ENCODE assay signal across 9 cellular contexts in genomic region chr11:126319374-126319740, GRCh38. TPM values are rescaled to one million over a fixed set of nuclear protein-coding genes. Genes with fewer than 3 reads are reported as not detected.
A peak's percentile ranks its signal among the peaks of the same experiment; 100 is the strongest.
DNase-seq lines count a peak whose midpoint lies in the region; FAIRE-seq and TF ChIP-seq lines count a peak whose summit lies in the region.
"Had no signal": no experiment of that assay in that cellular context is flagged by ENCODE, and none has a peak within 500 bp of the region (broad histone marks: within the 10 kb centered on the region; RNA-seq: fewer than 3 reads in every experiment).

No MANE protein-coding gene starts in this region.

- TF ChIP-seq POLR2A in GM12891 (IDR thresholded peaks at IDR 0.05; ENCODE audit: low read depth, low read length) = no peak

- H3K4me3 ChIP-seq in fibroblast of villous mesenchyme (ENCODE audit: low read depth, low read length) (no peak overlapping the region), skin epidermis (no peak overlapping the region)

- peak; percentile 38 for FAIRE-seq in GM12891 (lab: Jason Lieb, UNC)

- TF ChIP-seq CTCF in fibroblast of villous mesenchyme (IDR thresholded peaks at IDR 0.05; ENCODE audit: insufficient read depth, low read depth, low read length) = no peak

- DNase-seq in GM12891 (ENCODE audit: insufficient read length, low spot score) = no peak
- peak; percentile 59 for DNase-seq in RPMI7951 (ENCODE audit: low read depth)
- peak; percentile 26 for DNase-seq in fibroblast of villous mesenchyme (ENCODE audit: low read depth)
- no peak for DNase-seq in NCI-H146 treated with DMSO at 0.1 percent for 48 hours (lab: John Stamatoyannopoulos, UW; ENCODE audit: unreplicated experiment)
- no peak for DNase-seq in NCI-H1105 (lab: John Stamatoyannopoulos, UW)
- no peak for DNase-seq in germinal center (ENCODE audit: low spot score)
- DNase-seq: effector memory CD4-positive, alpha-beta T cell; NCI-H510A treated with DMSO at 0.1 percent for 48 hours had no signal

- peak overlapping the region in 19 of 21 experiments; percentile 58 to 92 (median 81) for H3K27ac ChIP-seq in skin epidermis

TF ChIP-seq in GM12891, 5 proteins besides CTCF, POLR2A, EP300 and RAD21:
- TF ChIP-seq PAX5 (IDR thresholded peaks at IDR 0.05; ENCODE audit: insufficient read depth, low read length, severe bottlenecking) (no peak), POLR2AphosphoS5 (IDR thresholded peaks at IDR 0.05; ENCODE audit: low read depth, low read length) (no peak), POU2F2 (IDR thresholded peaks at IDR 0.05; ENCODE audit: low read depth, low read length) (no peak), TAF1 (IDR thresholded peaks at IDR 0.05; ENCODE audit: low read depth, low read length) (no peak), SPI1 (IDR thresholded peaks at IDR 0.05; ENCODE audit: low read depth, low read length) (no peak)

RNA-seq across cellular contexts. Expression of gene DCPS, which starts 15.5 kb away (rescaled TPM):
- polyA plus RNA-seq in GM12891 (2012; ENCODE audit: low read depth, missing spikeins) = 45.3 TPM
- 41.7 and 50.0 TPM in 2 replicates for total RNA-seq in RPMI7951 (2014; rRNA removed; shearing (Covaris generic))
- 10.4 and 12.9 TPM in 2 replicates for total RNA-seq in fibroblast of villous mesenchyme

RNA-seq across cellular contexts. Expression of gene ST3GAL4, which starts 36.1 kb away (rescaled TPM):
- polyA plus RNA-seq in GM12891 (2012; ENCODE audit: low read depth, missing spikeins) = 3.5 TPM
- 99.7 and 108 TPM in 2 replicates for total RNA-seq in RPMI7951 (2014; rRNA removed; shearing (Covaris generic))
- 16.8 and 17.1 TPM in 2 replicates for total RNA-seq in fibroblast of villous mesenchyme

RNA-seq across cellular contexts. Expression of gene TIRAP, which starts 36.5 kb away (rescaled TPM):
- 3.9 TPM for polyA plus RNA-seq in GM12891 (2012; ENCODE audit: low read depth, missing spikeins)
- total RNA-seq in RPMI7951 (2014; rRNA removed; shearing (Covaris generic)) = 4.2 and 4.8 TPM in 2 replicates
- 7.4 and 7.8 TPM in 2 replicates for total RNA-seq in fibroblast of villous mesenchyme

RNA-seq across cellular contexts. Expression of gene FOXRED1, which starts 50.4 kb away (rescaled TPM):
- 23.0 TPM for polyA plus RNA-seq in GM12891 (2012; ENCODE audit: low read depth, missing spikeins)
- total RNA-seq in RPMI7951 (2014; rRNA removed; shearing (Covaris generic)) = 17.3 and 18.6 TPM in 2 replicates
- 6.0 and 10.3 TPM in 2 replicates for total RNA-seq in fibroblast of villous mesenchyme

RNA-seq across cellular contexts. Expression of gene SRPRA, which starts 50.7 kb away (rescaled TPM):
- polyA plus RNA-seq in GM12891 (2012; ENCODE audit: low read depth, missing spikeins) = 76.3 TPM
- 130 and 143 TPM in 2 replicates for total RNA-seq in RPMI7951 (2014; rRNA removed; shearing (Covaris generic))
- 85.4 and 102 TPM in 2 replicates for total RNA-seq in fibroblast of villous mesenchyme

Comparison
In these comparisons a context has a peak if more than half of its experiments do, and no peak if none do; other contexts are left out.
1. DNase-seq: peak in RPMI7951 (single experiment) and fibroblast of villous mesenchyme (single experiment); none in GM12891 (single experiment), NCI-H146 treated with DMSO at 0.1 percent for 48 hours (single experiment), NCI-H1105 (single experiment) and germinal center (single experiment).